1 cellular context compared by ENCODE assay signal in genomic region chr12:95978774-95979173, GRCh38.
TF ChIP-seq lines count a peak whose summit lies in the region.

No MANE protein-coding gene starts in this region.

TF ChIP-seq in HepG2, 621 proteins besides CTCF, POLR2A, EP300 and RAD21 (continued from another document and continues in another):
- TF ChIP-seq ARID5B (CRISPR knock-in tag; IDR thresholded peaks at IDR 0.05) (peak; percentile 67), ZBTB20 (CRISPR knock-in tag; IDR thresholded peaks at IDR 0.05; ENCODE audit: borderline replicate concordance, low read depth) (no peak), ATF2 (CRISPR knock-in tag; IDR thresholded peaks at IDR 0.05) (peak; percentile 31; the same call in 1 of the 2 replicates), ZNF292 (CRISPR knock-in tag; IDR thresholded peaks at IDR 0.05; ENCODE audit: borderline replicate concordance, low read depth) (no peak), RELA (CRISPR knock-in tag; IDR thresholded peaks at IDR 0.05) (no peak), ZMYM4 (CRISPR knock-in tag; IDR thresholded peaks at IDR 0.05) (peak; percentile 57; the same call in 1 of the 2 replicates), DBP (CRISPR knock-in tag; IDR thresholded peaks at IDR 0.05; ENCODE audit: not compliant biosample characterization) (no peak), SOX6 (IDR thresholded peaks at IDR 0.05) (no peak), SOX6 (CRISPR knock-in tag; IDR thresholded peaks at IDR 0.05) (peak; percentile 75), TP53 (CRISPR knock-in tag; conservative IDR thresholded peaks at IDR 0.05) (no peak), NR2F6 (IDR thresholded peaks at IDR 0.05) (no peak), NR2F6 (CRISPR knock-in tag; IDR thresholded peaks at IDR 0.05) (0 out of 2 replicates have a peak, but pooled peaks have one; percentile 28), ZNF12 (CRISPR knock-in tag; IDR thresholded peaks at IDR 0.05) (no peak), SPEN (CRISPR knock-in tag; IDR thresholded peaks at IDR 0.05; ENCODE audit: low read depth) (peak; percentile 29; the same call in 1 of the 2 replicates), ATF3 (CRISPR knock-in tag; IDR thresholded peaks at IDR 0.05) (no peak), ZNF724P (CRISPR knock-in tag; IDR thresholded peaks at IDR 0.05; ENCODE audit: borderline replicate concordance) (no peak), XBP1 (CRISPR knock-in tag; IDR thresholded peaks at IDR 0.05) (no peak), ZSCAN25 (CRISPR knock-in tag; IDR thresholded peaks at IDR 0.05) (no peak), FLYWCH1 (CRISPR knock-in tag; IDR thresholded peaks at IDR 0.05) (no peak), ZNF784 (CRISPR knock-in tag; IDR thresholded peaks at IDR 0.05; ENCODE audit: borderline replicate concordance) (no peak), E2F1 (CRISPR knock-in tag; IDR thresholded peaks at IDR 0.05) (no peak), TBX2 (CRISPR knock-in tag; IDR thresholded peaks at IDR 0.05; ENCODE audit: borderline replicate concordance) (no peak), ZNF33B (CRISPR knock-in tag; IDR thresholded peaks at IDR 0.05) (no peak), LBX2 (CRISPR knock-in tag; IDR thresholded peaks at IDR 0.05; ENCODE audit: borderline replicate concordance) (no peak), NR3C1 (CRISPR knock-in tag; IDR thresholded peaks at IDR 0.05) (no peak), ZNF878 (CRISPR knock-in tag; IDR thresholded peaks at IDR 0.05) (no peak), TCF7 (IDR thresholded peaks at IDR 0.05; ENCODE audit: low read depth) (no peak), ZNF432 (CRISPR knock-in tag; IDR thresholded peaks at IDR 0.05; ENCODE audit: borderline replicate concordance) (no peak), HOXA3 (CRISPR knock-in tag; IDR thresholded peaks at IDR 0.05) (no peak), CENPBD1 (CRISPR knock-in tag; IDR thresholded peaks at IDR 0.05; ENCODE audit: borderline replicate concordance, low read depth) (no peak), MYC (CRISPR knock-in tag; IDR thresholded peaks at IDR 0.05; ENCODE audit: borderline replicate concordance) (no peak), ZNF674 (CRISPR knock-in tag; IDR thresholded peaks at IDR 0.05; ENCODE audit: low read depth) (no peak), ARNTL (CRISPR knock-in tag; IDR thresholded peaks at IDR 0.05) (no peak), ZNF160 (CRISPR knock-in tag; IDR thresholded peaks at IDR 0.05) (no peak), RFX3 (CRISPR knock-in tag; IDR thresholded peaks at IDR 0.05) (no peak), ZNF841 (CRISPR knock-in tag; IDR thresholded peaks at IDR 0.05; ENCODE audit: borderline replicate concordance) (no peak), CSRNP2 (CRISPR knock-in tag; conservative IDR thresholded peaks at IDR 0.05; ENCODE audit: low read depth) (no peak), U2AF1 (optimal IDR thresholded peaks at IDR 0.05; ENCODE audit: low read depth, low read length) (no peak), RERE (CRISPR knock-in tag; IDR thresholded peaks at IDR 0.05; ENCODE audit: low read depth) (no peak), ZBTB2 (CRISPR knock-in tag; IDR thresholded peaks at IDR 0.05; ENCODE audit: low read depth) (no peak), RFX1 (IDR thresholded peaks at IDR 0.05) (no peak), IKZF1 (IDR thresholded peaks at IDR 0.05) (no peak), CERS6 (CRISPR knock-in tag; IDR thresholded peaks at IDR 0.05) (no peak), RBAK (CRISPR knock-in tag; IDR thresholded peaks at IDR 0.05) (no peak), MBNL3 (CRISPR knock-in tag; conservative IDR thresholded peaks at IDR 0.05) (no peak), ZNF747 (CRISPR knock-in tag; IDR thresholded peaks at IDR 0.05; ENCODE audit: borderline replicate concordance) (no peak), SALL1 (CRISPR knock-in tag; IDR thresholded peaks at IDR 0.05) (peak; percentile 34; the same call in 1 of the 2 replicates), ZNF776 (CRISPR knock-in tag; IDR thresholded peaks at IDR 0.05) (no peak), ZNF577 (CRISPR knock-in tag; IDR thresholded peaks at IDR 0.05; ENCODE audit: borderline replicate concordance, low read depth) (no peak), ZSCAN22 (CRISPR knock-in tag; IDR thresholded peaks at IDR 0.05) (no peak)
